ENCODE assay signal across 16 cellular contexts in the genomic region with DNA sequence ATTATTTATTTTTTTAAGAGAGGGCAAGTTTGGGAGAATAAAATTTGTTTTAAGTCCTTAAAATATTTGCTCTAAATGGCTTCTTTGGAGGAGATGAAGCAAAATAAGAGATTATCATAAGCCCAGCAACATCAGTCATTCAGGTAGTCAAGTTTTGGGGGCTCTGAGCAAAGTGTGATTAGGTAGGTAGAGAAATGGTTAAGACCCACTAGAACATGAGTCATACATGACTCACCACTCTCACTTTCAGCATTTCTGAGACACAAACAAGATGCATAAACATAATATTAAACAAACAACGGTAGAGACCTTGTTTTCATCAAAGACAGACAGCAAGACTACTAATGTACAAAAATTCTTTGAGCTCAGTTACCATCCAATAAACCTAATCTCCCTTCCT.
DNase-seq lines count a peak whose midpoint lies in the region; ATAC-seq, FAIRE-seq and TF ChIP-seq lines count a peak whose summit lies in the region.
"Had no signal": no experiment of that assay in that cellular context is flagged by ENCODE, and none has a peak within 500 bp of the region (broad histone marks: within the 10 kb centered on the region; RNA-seq: fewer than 3 reads in every experiment).

No MANE protein-coding gene starts in this region.

- no peak overlapping the region for H3K4me3 Mint-ChIP-seq in neural crest cell
- H3K4me3 Mint-ChIP-seq: activated B cell treated with CpG ODN at 0.5 μM for 24 hours had no signal

- no peak for TF ChIP-seq RAD21 in K562 (CRISPR knock-in tag; conservative IDR thresholded peaks at IDR 0.05 in 1 of 2, IDR thresholded peaks at IDR 0.05 in 1 of 2)

- H3K9me1 ChIP-seq in K562 (ENCODE audit: control insufficient read depth, insufficient read depth, low read length), result no peaks in the 10 kb centered on the region

- no peaks in the 10 kb centered on the region for H3K27me3 ChIP-seq in K562 (ENCODE audit: control insufficient read depth in 2 of 2, insufficient read depth in 2 of 2, low read length in 2 of 2)
- H3K27me3 ChIP-seq: breast epithelium, pancreas had no signal

- no TSS peak for BruUV-seq in K562 (replicated peaks; lab: Mats Ljungman, UMichigan)

- peak overlapping the region; percentile 3 for H3K27ac Mint-ChIP-seq in neural crest cell (ENCODE audit: unreplicated experiment)
- H3K27ac Mint-ChIP-seq: activated B cell treated with CpG ODN at 0.5 μM for 24 hours had no signal

- no peaks in the 10 kb centered on the region for H3K9me3 ChIP-seq in K562 (replicated peaks; ENCODE audit: control insufficient read depth, insufficient read depth, low read depth, low read length)
- H3K9me3 ChIP-seq: breast epithelium, pancreas had no signal

- DNase-seq in K562 (ENCODE audit: extremely low read depth in 1 of 4, low spot score in 3 of 4) (no peak), neural crest cell (ENCODE audit: low read depth, low spot score) (no peak), epidermal melanocyte (ENCODE audit: insufficient read length, low spot score) (no peak), HuH-7 (ENCODE audit: low spot score) (no peak)
- no peak for DNase-seq in activated T-cell treated with anti-CD3 and anti-CD28 coated beads, Interleukin-2, amount 50 U/mL, for 1 hour
- DNase-seq: activated B cell treated with CpG ODN at 0.5 μM for 24 hours, COR-L47, EL, KBM-7, NCI-H1092 treated with DMSO at 0.1 percent for 48 hours, NCI-H524, pancreas, SIG-M5 had no signal

- H2AFZ ChIP-seq in K562 (ENCODE audit: low read depth, low read length), result no peak overlapping the region

- H4K20me1 ChIP-seq in K562 (replicated peaks; ENCODE audit: control insufficient read depth, insufficient read depth, low read length), result no peaks in the 10 kb centered on the region

- H3K27ac ChIP-seq in K562 (ENCODE audit: extremely low read depth, low read depth, low read length), result no peak overlapping the region
- H3K27ac ChIP-seq: breast epithelium, pancreas had no signal

- in situ Hi-C loops in K562 (cut with MboI), result no loop called here

- H3K4me3 ChIP-seq in K562, result no peak overlapping the region
- H3K4me3 ChIP-seq: breast epithelium, pancreas had no signal

- peaks cover 29% of the 10 kb centered on the region for H3K4me1 Mint-ChIP-seq in neural crest cell

- CTCF ChIA-PET in K562 (lab: Yijun Ruan, JAX; ENCODE audit: low intra/inter-chr PET ratio), result no interaction called here

- H3K4me1 ChIP-seq in K562 (replicated peaks in 1 of 2; ENCODE audit: control insufficient read depth in 2 of 2, insufficient read depth in 2 of 2, low read length in 2 of 2), result no peaks in the 10 kb centered on the region
- H3K4me1 ChIP-seq: breast epithelium, pancreas had no signal

- no peaks in the 10 kb centered on the region for H3K79me2 ChIP-seq in K562 (ENCODE audit: control insufficient read depth, insufficient read depth, low read length)

- TF ChIP-seq POLR2A in K562 (conservative IDR thresholded peaks at IDR 0.05), result no peak

- 0% methylated on average over 1 of the region's 1 CpG for WGBS in K562 (ENCODE audit: insufficient coverage, low coverage, missing lambda C conversion rate)

- H3K4me2 ChIP-seq in K562 (ENCODE audit: insufficient read depth, low read length), result no peak overlapping the region

- no peak for TF ChIP-seq EP300 in K562 (IDR thresholded peaks at IDR 0.05; ENCODE audit: low read length)

- H3K9me3 Mint-ChIP-seq in neural crest cell, result peaks cover 16% of the 10 kb centered on the region
- H3K9me3 Mint-ChIP-seq: activated B cell treated with CpG ODN at 0.5 μM for 24 hours had no signal

- no peaks in the 10 kb centered on the region for H3K36me3 ChIP-seq in K562 (ENCODE audit: control insufficient read depth, insufficient read depth, low read length)
- H3K36me3 ChIP-seq: breast epithelium, pancreas had no signal

- peaks cover 3% of the 10 kb centered on the region for H3K36me3 Mint-ChIP-seq in neural crest cell (ENCODE audit: low read depth)

- intact Hi-C loops in K562 (cut with micrococcal nuclease), result no loop called here

- ATAC-seq in GM21526 (IDR thresholded peaks at IDR 0.05; ENCODE audit: low FRiP score, unreplicated experiment) (peak; percentile 51), HG03439 (IDR thresholded peaks at IDR 0.05; ENCODE audit: unreplicated experiment) (peak; percentile 68), K562 (no peak)
- ATAC-seq: pancreas had no signal

- POLR2A ChIA-PET in K562 (lab: Yijun Ruan, JAX), result no interaction called here

- no peak overlapping the region for H3K9ac ChIP-seq in K562 (ENCODE audit: insufficient read depth in 1 of 2, low read depth in 2 of 2, low read length in 2 of 2)

- TF ChIP-seq CTCF in K562 (IDR thresholded peaks at IDR 0.05 in 2 of 3, conservative IDR thresholded peaks at IDR 0.05 in 1 of 3; ENCODE audit: insufficient read depth in 2 of 3, low read depth in 1 of 3, low read length in 3 of 3), result no peak
- no peak for TF ChIP-seq CTCF in neural crest cell (conservative IDR thresholded peaks at IDR 0.05)

- FAIRE-seq in K562 (lab: Jason Lieb, UNC), result no peak

- H3K27me3 Mint-ChIP-seq in neural crest cell (ENCODE audit: low read depth), result no peaks in the 10 kb centered on the region
- H3K27me3 Mint-ChIP-seq: activated B cell treated with CpG ODN at 0.5 μM for 24 hours had no signal

TF ChIP-seq in K562, 482 proteins besides CTCF, POLR2A, EP300 and RAD21 (continues in another document):
- TF ChIP-seq, protein P1, sequence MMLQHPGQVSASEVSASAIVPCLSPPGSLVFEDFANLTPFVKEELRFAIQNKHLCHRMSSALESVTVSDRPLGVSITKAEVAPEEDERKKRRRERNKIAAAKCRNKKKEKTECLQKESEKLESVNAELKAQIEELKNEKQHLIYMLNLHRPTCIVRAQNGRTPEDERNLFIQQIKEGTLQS (IDR thresholded peaks at IDR 0.05), result peak; percentile 87
- TF ChIP-seq, protein P1 (CRISPR knock-in tag; conservative IDR thresholded peaks at IDR 0.05), result no peak
- TF ChIP-seq FOSL1 (tag; conservative IDR thresholded peaks at IDR 0.05), result peak; percentile 97
- no peak for TF ChIP-seq E4F1 (CRISPR knock-in tag; IDR thresholded peaks at IDR 0.05; ENCODE audit: borderline replicate concordance)
- no peak; the same call in 1 of the 2 replicates for TF ChIP-seq JUNB (CRISPR knock-in tag; conservative IDR thresholded peaks at IDR 0.05)
- TF ChIP-seq PHF20 (IDR thresholded peaks at IDR 0.05; ENCODE audit: partially characterized antibody), result no peak
- no peak for TF ChIP-seq ZBTB49 (CRISPR knock-in tag; IDR thresholded peaks at IDR 0.05; ENCODE audit: borderline replicate concordance)
- no peak for TF ChIP-seq SAFB (IDR thresholded peaks at IDR 0.05; ENCODE audit: borderline replicate concordance, low read depth, low read length)
- peak; percentile 67; the same call in 1 of the 2 replicates for TF ChIP-seq JUND (IDR thresholded peaks at IDR 0.05; ENCODE audit: borderline replicate concordance, low read depth, low read length)
- TF ChIP-seq JUND (tag; IDR thresholded peaks at IDR 0.05; ENCODE audit: borderline replicate concordance, low read depth, low read length), result peak; percentile 86; the same call in 2 of the 3 replicates
- TF ChIP-seq JUN (IDR thresholded peaks at IDR 0.05; ENCODE audit: borderline replicate concordance, low read depth, low read length), result 0 out of 2 replicates have a peak, but pooled peaks have one; percentile 55
- TF ChIP-seq JUN (CRISPR knock-in tag; IDR thresholded peaks at IDR 0.05; ENCODE audit: borderline replicate concordance), result no peak
